In the genomic region with DNA sequence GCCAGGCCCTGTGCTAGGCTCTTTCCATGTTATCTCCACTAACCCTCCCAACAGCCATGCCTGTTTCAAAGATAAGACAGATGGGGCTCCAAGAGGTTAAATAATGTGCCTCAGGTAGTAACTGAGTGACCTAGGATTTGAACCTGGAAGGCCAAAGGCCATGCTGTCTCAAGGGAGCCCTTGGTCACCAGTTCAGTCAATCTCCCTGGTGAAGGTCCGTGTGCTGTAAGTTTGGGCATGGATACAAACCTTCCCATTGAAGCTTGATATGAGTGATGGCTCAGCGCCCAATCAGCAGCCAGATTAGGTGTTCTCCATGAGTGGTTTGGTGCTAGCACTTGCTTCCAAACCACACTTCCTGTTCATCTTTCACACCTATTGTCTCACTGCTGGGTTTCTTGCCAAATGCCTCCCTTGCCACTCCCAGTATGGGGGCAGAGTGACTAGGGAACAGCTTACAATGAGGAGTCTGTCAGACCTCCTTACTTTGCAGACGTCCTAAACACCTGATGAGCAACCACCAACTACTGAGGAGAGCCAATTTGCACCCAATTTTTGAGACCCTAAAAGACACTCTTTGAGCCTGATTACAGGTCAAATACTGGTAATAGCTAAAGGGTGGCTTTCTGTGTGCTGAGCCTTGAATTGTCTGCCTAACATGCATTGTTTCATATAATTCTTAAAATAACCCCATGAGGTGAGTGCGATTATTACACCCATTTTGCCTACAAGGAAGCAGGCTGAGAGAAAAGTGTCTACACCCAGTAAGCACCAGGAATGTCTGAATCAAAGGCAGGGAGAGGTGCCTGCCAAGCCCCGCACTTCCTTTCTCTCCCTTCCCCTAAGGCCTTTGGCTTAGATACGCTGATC, we compare ENCODE assay signal across 8 cellular contexts. TPM values are rescaled to one million over a fixed set of nuclear protein-coding genes. Genes with fewer than 3 reads are reported as not detected.
DNase-seq lines count a peak whose midpoint lies in the region; ATAC-seq, FAIRE-seq and TF ChIP-seq lines count a peak whose summit lies in the region.

No MANE protein-coding gene starts in this region.

- H3K36me3 ChIP-seq in CD4-positive, alpha-beta memory T cell (ENCODE audit: insufficient read depth, low read length): no peaks in the 10 kb centered on the region
- no peaks in the 10 kb centered on the region for H3K36me3 ChIP-seq in small intestine (ENCODE audit: control insufficient read depth in 2 of 2, insufficient read depth in 2 of 2, low read length in 2 of 2)

- no peaks in the 10 kb centered on the region for H3K9me3 Mint-ChIP-seq in CD4-positive, alpha-beta memory T cell

- FAIRE-seq in small intestine (lab: Jason Lieb, UNC): no peak

- H3K4me3 ChIP-seq in CD4-positive, alpha-beta memory T cell (ENCODE audit: low read length in 2 of 2): no peak overlapping the region
- H3K4me3 ChIP-seq in fibroblast of villous mesenchyme (ENCODE audit: low read depth, low read length) (no peak overlapping the region), small intestine (ENCODE audit: low read depth in 1 of 2, low read length in 2 of 2) (no peak overlapping the region)

- WGBS in small intestine, 3 donors: 22 to 51% (median 34%) methylated on average over 6 of the region's 6 CpGs

- H3K4me3 Mint-ChIP-seq in CD4-positive, alpha-beta memory T cell: peak overlapping the region in 7 of 8 donors; percentile 47 to 87 (median 76)

- peak; percentile 69 for ATAC-seq in GM21367 (IDR thresholded peaks at IDR 0.05; ENCODE audit: unreplicated experiment)

- intact Hi-C loops in CD4-positive, alpha-beta memory T cell (cut with micrococcal nuclease): loop anchor here (1.0 to 2.0 kb wide), 3 partner anchors 47 to 97 kb away; a partner anchor contains a TSS

- H3K9me3 ChIP-seq in CD4-positive, alpha-beta memory T cell (ENCODE audit: control insufficient read depth in 1 of 2, low read length in 2 of 2): no peaks in the 10 kb centered on the region
- H3K9me3 ChIP-seq in small intestine (ENCODE audit: control insufficient read depth, low read depth): no peaks in the 10 kb centered on the region

- peak; percentile 64 to 87 (median 75) for DNase-seq in CD4-positive, alpha-beta memory T cell
- DNase-seq in NCI-H1436 (lab: John Stamatoyannopoulos, UW): peak; percentile 51
- DNase-seq in activated CD8-positive, alpha-beta memory T cell treated with anti-CD3 and anti-CD28 coated beads, Interleukin-2, amount 50 U/mL, for 1 hour (ENCODE audit: extremely low read depth): peak; percentile 49
- peak; percentile 22 for DNase-seq in fibroblast of villous mesenchyme (ENCODE audit: low read depth)
- DNase-seq in small intestine: peak; percentile 92
- DNase-seq in NCI-H526 treated with DMSO at 0.1 percent for 48 hours (lab: John Stamatoyannopoulos, UW): no peak
- DNase-seq in NCI-H524 treated with DMSO at 0.1 percent for 48 hours (lab: John Stamatoyannopoulos, UW): no peak

- H3K4me1 ChIP-seq in CD4-positive, alpha-beta memory T cell (ENCODE audit: insufficient read depth, low read length): peaks cover 43% of the 10 kb centered on the region
- peaks cover 16 to 17% of the 10 kb centered on the region in 2 donors for H3K4me1 ChIP-seq in small intestine (ENCODE audit: control insufficient read depth in 2 of 2, insufficient read depth in 1 of 2, low read depth in 1 of 2, low read length in 1 of 2)

- POLR2A ChIA-PET in CD4-positive, alpha-beta memory T cell (lab: Charles Lee; ENCODE audit: partially characterized antibody): interaction anchor here (0.5 to 4.4 kb wide), 13 partner anchors 9 to 196 kb away, joined by 3 to 34 read pairs (median 4); a partner anchor contains a TSS

- TF ChIP-seq CTCF in fibroblast of villous mesenchyme (IDR thresholded peaks at IDR 0.05; ENCODE audit: insufficient read depth, low read depth, low read length): no peak

- CTCF ChIA-PET in CD4-positive, alpha-beta memory T cell (lab: Charles Lee; ENCODE audit: partially characterized antibody): interaction anchor here (0.9 to 5.4 kb wide), 10 partner anchors 11 to 99 kb away, joined by 3 to 47 read pairs (median 4); no protein-coding TSS in a partner anchor

- peak overlapping the region; percentile 85 to 97 (median 94) for H3K27ac Mint-ChIP-seq in CD4-positive, alpha-beta memory T cell

- no peaks in the 10 kb centered on the region for H3K27me3 ChIP-seq in CD4-positive, alpha-beta memory T cell (ENCODE audit: insufficient read depth, low read length)
- H3K27me3 ChIP-seq in small intestine (ENCODE audit: control insufficient read depth in 2 of 2, insufficient read depth in 2 of 2, low read length in 2 of 2): no peaks in the 10 kb centered on the region

- H3K27me3 Mint-ChIP-seq in CD4-positive, alpha-beta memory T cell: no peaks in the 10 kb centered on the region

- no peaks in the 10 kb centered on the region for H3K36me3 Mint-ChIP-seq in CD4-positive, alpha-beta memory T cell

- peak overlapping the region; percentile 47 for H3K27ac ChIP-seq in CD4-positive, alpha-beta memory T cell (ENCODE audit: low read depth, low read length)
- peak overlapping the region; percentile 84 to 88 for H3K27ac ChIP-seq in small intestine (ENCODE audit: low read depth in 1 of 2, low read length in 1 of 2)

- peaks cover 36 to 63% (median 53%) of the 10 kb centered on the region in 4 donors for H3K4me1 Mint-ChIP-seq in CD4-positive, alpha-beta memory T cell

RNA-seq across cellular contexts. Expression of a gene that starts 48.5 kb away (rescaled TPM):
- 1 to 10 TPM; 4.1 to 4.3 TPM for total RNA-seq in CD4-positive, alpha-beta memory T cell
- 100 to 1,000 TPM; 162 to 519 TPM for polyA plus RNA-seq in CD4-positive, alpha-beta memory T cell
- total RNA-seq in fibroblast of villous mesenchyme: 108 and 122 TPM in 2 replicates
- polyA plus RNA-seq in small intestine: 100 to 1,000 TPM in 2 of 3 donors, 10 to 100 TPM in 1; 71.6 to 344 (median 136) TPM

RNA-seq across cellular contexts. Expression of a gene that starts 53.7 kb away (rescaled TPM):
- 100 to 1,000 TPM; 202 to 217 TPM for total RNA-seq in CD4-positive, alpha-beta memory T cell
- 100 to 1,000 TPM; 338 to 425 TPM for polyA plus RNA-seq in CD4-positive, alpha-beta memory T cell
- 215 and 279 TPM in 2 replicates for total RNA-seq in fibroblast of villous mesenchyme
- polyA plus RNA-seq in small intestine: 100 to 1,000 TPM in 1 of 3 donors, 10 to 100 TPM in 2; 26.4 to 260 (median 40.5) TPM

Comparison
In these comparisons a context has a peak if more than half of its experiments do, and no peak if none do; other contexts are left out.
1. DNase-seq: peak in CD4-positive, alpha-beta memory T cell (5 of 5), NCI-H1436 (single experiment), activated CD8-positive, alpha-beta memory T cell treated with anti-CD3 and anti-CD28 coated beads, Interleukin-2, amount 50 U/mL, for 1 hour (single experiment), fibroblast of villous mesenchyme (single experiment) and small intestine (single experiment); none in NCI-H526 treated with DMSO at 0.1 percent for 48 hours (single experiment) and NCI-H524 treated with DMSO at 0.1 percent for 48 hours (single experiment).
2. RNA of a gene that starts 48.5 kb away (total RNA-seq): 108 to 122 TPM in fibroblast of villous mesenchyme; 4.1 to 4.3 TPM in CD4-positive, alpha-beta memory T cell; every median in the first group is over 10 times any median in the second.